Comparison of ENCODE assay signal across 19 cellular contexts in genomic region chr5:59134770-59135169, GRCh38.
"Had no signal": no experiment of that assay in that cellular context is flagged by ENCODE, and none has a peak within 500 bp of the region (broad histone marks: within the 10 kb centered on the region; RNA-seq: fewer than 3 reads in every experiment).

No MANE protein-coding gene starts in this region.

- ATAC-seq: activated T-cell treated with anti-CD3 and anti-CD28 coated beads, Interleukin-2, amount 50 U/mL, for 4 hours; left lobe of liver; mucosa of descending colon; naive thymus-derived CD4-positive, alpha-beta T cell had no signal

- DNase-seq: activated B cell treated with CpG ODN at 0.5 μM for 24 hours; activated CD4-positive, alpha-beta T cell treated with anti-CD3 and anti-CD28 coated beads, Interleukin-2, amount 10 ng/mL, durations not matched to agents 24 days and 14 days; activated effector memory CD4-positive, alpha-beta T cell treated with anti-CD3 and anti-CD28 coated beads, Interleukin-2, amount 50 U/mL, for 16 hours; activated naive CD8-positive, alpha-beta T cell treated with anti-CD3 and anti-CD28 coated beads, Interleukin-2, amount 10 ng/mL, durations not matched to agents 7 days and 5 days; activated T-cell treated with anti-CD3 and anti-CD28 coated beads, Interleukin-2, amount 50 U/mL, for 4 hours; hippocampal formation; mucosa of descending colon; naive thymus-derived CD4-positive, alpha-beta T cell; ovary; stimulated activated CD4-positive, alpha-beta T cell treated with anti-CD3 and anti-CD28 coated beads, Interleukin-2, amount 100 ng/mL, for 48 hours; stimulated activated naive CD4-positive, alpha-beta T cell had no signal

- H3K9me3 Mint-ChIP-seq: activated B cell treated with CpG ODN at 0.5 μM for 24 hours; activated T-cell treated with anti-CD3 and anti-CD28 coated beads, Interleukin-2, amount 50 U/mL, for 4 hours; central memory CD8-positive, alpha-beta T cell; type B pancreatic cell had no signal

- FAIRE-seq: keratinocyte had no signal

- H3K27me3 Mint-ChIP-seq: activated B cell treated with CpG ODN at 0.5 μM for 24 hours; activated CD4-positive, alpha-beta T cell treated with anti-CD3 and anti-CD28 coated beads, Interleukin-2, amount 10 ng/mL, durations not matched to agents 24 days and 14 days; activated naive CD8-positive, alpha-beta T cell treated with anti-CD3 and anti-CD28 coated beads, Interleukin-2, amount 10 ng/mL, durations not matched to agents 7 days and 5 days; central memory CD8-positive, alpha-beta T cell; naive thymus-derived CD4-positive, alpha-beta T cell; type B pancreatic cell had no signal

- H3K9me3 ChIP-seq: esophagus muscularis mucosa, mucosa of descending colon, ovary had no signal

- H3K27me3 ChIP-seq: esophagus muscularis mucosa, ovary had no signal

- H3K27ac Mint-ChIP-seq: activated B cell treated with CpG ODN at 0.5 μM for 24 hours; activated CD4-positive, alpha-beta T cell treated with anti-CD3 and anti-CD28 coated beads, Interleukin-2, amount 10 ng/mL, durations not matched to agents 24 days and 14 days; T-helper 2 cell treated with Interferon-gamma antibody and Interleukin-4, amounts not matched to agents 5 μg/mL and 100 μg/mL, for 36 hours; type B pancreatic cell had no signal

- H3K36me3 Mint-ChIP-seq: brain had no signal

- H3K4me1 Mint-ChIP-seq: activated B cell treated with CpG ODN at 0.5 μM for 24 hours; central memory CD8-positive, alpha-beta T cell had no signal

- H3K36me3 ChIP-seq: esophagus muscularis mucosa, ovary had no signal

- H3K4me3 ChIP-seq: coronary artery, esophagus muscularis mucosa, mucosa of descending colon, ovary had no signal

- H3K4me3 Mint-ChIP-seq: activated B cell treated with CpG ODN at 0.5 μM for 24 hours; activated CD4-positive, alpha-beta T cell treated with anti-CD3 and anti-CD28 coated beads, Interleukin-2, amount 10 ng/mL, durations not matched to agents 24 days and 14 days; activated naive CD8-positive, alpha-beta T cell treated with anti-CD3 and anti-CD28 coated beads, Interleukin-2, amount 10 ng/mL, durations not matched to agents 7 days and 5 days; activated T-cell treated with anti-CD3 and anti-CD28 coated beads, Interleukin-2, amount 50 U/mL, for 4 hours; brain; central memory CD8-positive, alpha-beta T cell; naive thymus-derived CD4-positive, alpha-beta T cell; T-helper 2 cell treated with Interferon-gamma antibody and Interleukin-4, amounts not matched to agents 5 μg/mL and 100 μg/mL, for 36 hours; type B pancreatic cell had no signal

- H3K27ac ChIP-seq: esophagus muscularis mucosa, ovary had no signal
